ENCODE assay signal across 20 cellular contexts in the genomic region with DNA sequence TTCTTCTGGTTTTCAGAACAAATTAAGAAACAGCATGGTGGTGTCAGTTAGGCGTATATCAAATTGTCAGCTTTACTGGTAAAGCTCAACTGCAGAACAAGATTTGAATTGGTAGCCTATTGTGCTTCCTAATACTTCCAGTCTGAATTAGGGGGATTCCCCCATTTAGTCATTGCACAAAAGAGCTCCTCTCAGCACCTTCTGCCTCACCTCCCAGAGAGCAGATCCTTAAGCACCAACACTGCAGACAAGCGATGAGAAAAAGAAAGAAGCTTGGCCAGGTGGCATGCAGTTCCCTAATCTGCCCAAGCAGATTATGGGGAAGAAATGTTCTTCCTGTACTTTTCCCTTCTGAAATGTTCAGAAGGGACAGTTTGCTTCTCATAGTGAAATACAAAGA. TPM values are rescaled to one million over a fixed set of nuclear protein-coding genes. Genes with fewer than 3 reads are reported as not detected.
DNase-seq lines count a peak whose midpoint lies in the region; ATAC-seq and TF ChIP-seq lines count a peak whose summit lies in the region.
"Had no signal": no experiment of that assay in that cellular context is flagged by ENCODE, and none has a peak within 500 bp of the region (broad histone marks: within the 10 kb centered on the region; RNA-seq: fewer than 3 reads in every experiment).

No MANE protein-coding gene starts in this region.

- H3K36me3 ChIP-seq in gastrocnemius medialis, result no peaks in the 10 kb centered on the region
- H3K36me3 ChIP-seq in thyroid gland, result peaks cover 0 to 3% of the 10 kb centered on the region in 2 donors

- intact Hi-C loops in activated CD4-positive, alpha-beta T cell treated with anti-CD3 and anti-CD28 coated beads for 36 hours (cut with DNase I, micrococcal nuclease), result no loop called here
- intact Hi-C loops in gastrocnemius medialis (cut with DNase I; ENCODE audit: low total_unique reads) (no loop called here), thyroid gland (cut with DNase I) (no loop called here)

- H3K27ac ChIP-seq in gastrocnemius medialis (no peak overlapping the region), thyroid gland (no peak overlapping the region)
- H3K27ac ChIP-seq: 22Rv1, C4-2B had no signal

- no peaks in the 10 kb centered on the region for H3K27me3 Mint-ChIP-seq in activated CD4-positive, alpha-beta T cell treated with anti-CD3 and anti-CD28 coated beads for 36 hours
- no peaks in the 10 kb centered on the region for H3K27me3 Mint-ChIP-seq in nephron progenitor cell (ENCODE audit: low read depth, poor library complexity)

- CTCF ChIA-PET in activated CD4-positive, alpha-beta T cell treated with anti-CD3 and anti-CD28 coated beads for 36 hours (lab: Charles Lee), result interaction anchor here (0.7 kb wide), 1 partner anchor 186 kb away, joined by 3 read pairs; no protein-coding TSS in a partner anchor

- H3K4me3 ChIP-seq in gastrocnemius medialis (no peak overlapping the region), thyroid gland (replicated peaks in 1 of 3) (no peak overlapping the region)

- peak; percentile 73 for ATAC-seq in activated CD4-positive, alpha-beta T cell treated with anti-CD3 and anti-CD28 coated beads for 36 hours
- ATAC-seq in HG02571 (IDR thresholded peaks at IDR 0.05; ENCODE audit: unreplicated experiment) (peak; percentile 51), HG03354 (IDR thresholded peaks at IDR 0.05; ENCODE audit: poor library complexity, severe bottlenecking, unreplicated experiment) (peak; percentile 44), gastrocnemius medialis (no peak)

- POLR2A ChIA-PET in activated CD4-positive, alpha-beta T cell treated with anti-CD3 and anti-CD28 coated beads for 36 hours (lab: Charles Lee), result no interaction called here

- no peak overlapping the region for H3K27ac Mint-ChIP-seq in activated CD4-positive, alpha-beta T cell treated with anti-CD3 and anti-CD28 coated beads for 36 hours
- H3K27ac Mint-ChIP-seq in nephron progenitor cell, result peak overlapping the region; percentile 57

- H3K9me3 ChIP-seq in gastrocnemius medialis, result no peaks in the 10 kb centered on the region
- H3K9me3 ChIP-seq in thyroid gland, result no peaks in the 10 kb centered on the region

- H3K9me3 Mint-ChIP-seq in activated CD4-positive, alpha-beta T cell treated with anti-CD3 and anti-CD28 coated beads for 36 hours (ENCODE audit: low read depth), result no peaks in the 10 kb centered on the region
- H3K9me3 Mint-ChIP-seq in nephron progenitor cell, result no peaks in the 10 kb centered on the region

- no peak for TF ChIP-seq POLR2A in gastrocnemius medialis (IDR thresholded peaks at IDR 0.05)
- no peak for TF ChIP-seq POLR2A in thyroid gland (IDR thresholded peaks at IDR 0.05)

- no peaks in the 10 kb centered on the region for H3K4me1 Mint-ChIP-seq in activated CD4-positive, alpha-beta T cell treated with anti-CD3 and anti-CD28 coated beads for 36 hours
- H3K4me1 Mint-ChIP-seq in nephron progenitor cell, result no peaks in the 10 kb centered on the region

- WGBS in thyroid gland, 2 donors, result 95 to 100% methylated on average over 2 of the region's 2 CpGs

- DNase-seq in activated CD4-positive, alpha-beta T cell treated with anti-CD3 and anti-CD28 coated beads for 36 hours, result no peak
- DNase-seq in activated CD4-positive, alpha-beta T cell treated with anti-CD3 and anti-CD28 coated beads, Interleukin-2, amount 50 U/mL, for 4 hours, result no peak
- no peak for DNase-seq in nephron progenitor cell
- no peak for DNase-seq in gastrocnemius medialis
- DNase-seq in NCI-H748 treated with DMSO at 0.1 percent for 48 hours (lab: John Stamatoyannopoulos, UW), result no peak
- no peak for DNase-seq in thyroid gland
- DNase-seq: activated CD4-positive, alpha-beta T cell treated with anti-CD3 and anti-CD28 coated beads, Interleukin-2, amount 50 U/mL, for 48 hours; effector CD4-positive, alpha-beta T cell; foreskin melanocyte; mesendoderm; MV-4-11; NCI-H2171; NK-92 treated with Interleukin-12 subunit alpha and Interleukin-12 subunit beta, amount 100 ng/mL, for 24 hours; SIG-M5; stimulated activated naive CD4-positive, alpha-beta T cell treated with Interleukin-2 at 50 U/mL for 16 hours; T1000 had no signal

- peaks cover 29% of the 10 kb centered on the region for H3K36me3 Mint-ChIP-seq in activated CD4-positive, alpha-beta T cell treated with anti-CD3 and anti-CD28 coated beads for 36 hours (ENCODE audit: low read depth)
- H3K36me3 Mint-ChIP-seq in nephron progenitor cell (ENCODE audit: low read depth), result peaks cover 63% of the 10 kb centered on the region

- TF ChIP-seq CTCF in nephron progenitor cell (IDR thresholded peaks at IDR 0.05) (no peak), gastrocnemius medialis (IDR thresholded peaks at IDR 0.05 in 4 of 5, conservative IDR thresholded peaks at IDR 0.05 in 1 of 5) (no peak), thyroid gland (IDR thresholded peaks at IDR 0.05) (no peak)

- in situ Hi-C loops in gastrocnemius medialis (cut with MboI; ENCODE audit: low sequenced_read_pairs in 4 of 4), result loop anchor here in 2 of 4 donors (25.0 kb wide), 2 partner anchors 380 to 805 kb away; a partner anchor contains a TSS

- no peak overlapping the region for H3K4me3 Mint-ChIP-seq in activated CD4-positive, alpha-beta T cell treated with anti-CD3 and anti-CD28 coated beads for 36 hours
- no peak overlapping the region for H3K4me3 Mint-ChIP-seq in nephron progenitor cell

- H3K27me3 ChIP-seq in gastrocnemius medialis (no peaks in the 10 kb centered on the region), thyroid gland (no peaks in the 10 kb centered on the region)

- H3K4me1 ChIP-seq in gastrocnemius medialis, result no peaks in the 10 kb centered on the region
- H3K4me1 ChIP-seq in thyroid gland, result no peaks in the 10 kb centered on the region

RNA-seq across cellular contexts. Expression of a gene that starts 9.2 kb away (rescaled TPM):
- total RNA-seq in activated CD4-positive, alpha-beta T cell treated with anti-CD3 and anti-CD28 coated beads for 36 hours, result 1 to 10 TPM; 8.0 to 8.1 TPM
- total RNA-seq in gastrocnemius medialis, result under 1 TPM in 3 of 4 donors, not detected in 1; 0.23 to 0.71 (median 0.41) TPM
- total RNA-seq in thyroid gland, result 10 to 100 TPM; 12.1 to 32.0 (median 25.0) TPM

Comparison
In these comparisons a context has a peak if more than half of its experiments do, and no peak if none do; other contexts are left out.
1. ATAC-seq: peak in activated CD4-positive, alpha-beta T cell treated with anti-CD3 and anti-CD28 coated beads for 36 hours (single experiment), HG02571 (single experiment) and HG03354 (single experiment); none in gastrocnemius medialis (0 of 2).
2. RNA of a gene that starts 9.2 kb away (total RNA-seq): 12.1 to 32.0 TPM in thyroid gland and 8.0 to 8.1 TPM in activated CD4-positive, alpha-beta T cell treated with anti-CD3 and anti-CD28 coated beads for 36 hours; 0.23 to 0.71 TPM in gastrocnemius medialis; every median in the first group is over 4 times any median in the second.